ENCODE assay signal across 7 cellular contexts in the genomic region with DNA sequence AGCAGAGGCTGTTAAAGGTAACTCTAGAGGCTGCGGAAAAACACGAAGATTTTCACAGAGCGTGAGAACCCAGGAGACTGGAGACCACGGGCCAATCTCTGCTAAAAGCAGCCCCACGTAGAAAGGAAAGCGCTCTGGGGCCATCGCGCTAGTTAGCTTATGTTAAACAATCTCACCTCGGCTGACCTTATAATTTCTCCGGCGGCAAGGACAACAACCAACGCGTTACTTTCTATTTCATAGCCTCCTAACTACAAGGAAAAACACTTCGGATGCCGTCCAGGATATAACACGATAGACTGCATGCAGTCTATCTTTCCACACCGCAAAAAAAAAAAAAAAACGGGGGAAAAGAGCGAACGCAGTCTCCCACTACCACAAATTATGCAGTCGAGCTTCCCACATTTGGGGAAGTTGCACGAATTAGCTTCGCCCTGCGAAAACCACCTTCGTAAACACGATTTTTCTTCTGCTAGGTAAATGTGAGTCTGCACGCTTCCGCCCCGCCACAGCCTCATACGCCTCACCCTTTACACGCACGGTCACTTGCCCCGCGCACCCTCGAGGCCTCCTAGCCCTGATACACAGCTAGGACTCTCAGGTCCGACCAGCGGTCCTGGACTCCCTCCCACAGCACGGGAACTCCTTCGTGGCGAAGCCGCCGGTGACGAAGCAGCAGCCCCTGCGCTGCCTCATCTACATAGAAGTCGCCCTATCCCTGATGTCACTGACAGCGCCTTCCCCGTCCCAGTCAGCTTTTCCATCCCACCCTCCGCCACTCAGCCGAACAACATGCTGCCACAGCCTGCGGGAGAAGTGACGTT.
DNase-seq lines count a peak whose midpoint lies in the region; ATAC-seq lines count a peak whose summit lies in the region.

No MANE protein-coding gene starts in this region.

- H3K4me3 Mint-ChIP-seq in memory B cell, result peak overlapping the region; percentile 97

- peaks cover 16% of the 10 kb centered on the region for H3K4me1 Mint-ChIP-seq in memory B cell

- peaks cover 10% of the 10 kb centered on the region for H3K27me3 Mint-ChIP-seq in memory B cell

- no peaks in the 10 kb centered on the region for H3K36me3 Mint-ChIP-seq in memory B cell

- ATAC-seq in GM18519 (IDR thresholded peaks at IDR 0.05; ENCODE audit: low FRiP score, unreplicated experiment) (peak; percentile 42), HG03025 (IDR thresholded peaks at IDR 0.05; ENCODE audit: low FRiP score, unreplicated experiment) (peak; percentile 52), memory B cell (ENCODE audit: low read depth) (peak; percentile 82)

- peak overlapping the region; percentile 100 for H3K27ac Mint-ChIP-seq in memory B cell

- peaks cover 3% of the 10 kb centered on the region for H3K9me3 Mint-ChIP-seq in memory B cell

- peak; percentile 84 for DNase-seq in NCI-H345 (lab: John Stamatoyannopoulos, UW)
- peak; percentile 89 to 91 for DNase-seq in activated CD4-positive, alpha-beta T cell treated with anti-CD3 and anti-CD28 coated beads, Interleukin-2, amount 50 U/mL, for 48 hours
- DNase-seq in effector CD8-positive, alpha-beta T cell (lab: John Stamatoyannopoulos, UW), result peak; percentile 35
- peak; percentile 77 to 92 for DNase-seq in memory B cell (ENCODE audit: low spot score in 2 of 2)
- DNase-seq in stimulated activated CD4-positive, alpha-beta T cell treated with anti-CD3 and anti-CD28 coated beads, TNF-alpha, amount 100 ng/mL, for 48 hours (ENCODE audit: low read depth in 3 of 3), result peak; percentile 81 to 86 (median 85)

Comparison
In these comparisons a context has a peak if more than half of its experiments do, and no peak if none do; other contexts are left out.
1. Peak in every context shown above with its lines: DNase-seq and ATAC-seq.
2. DNase-seq: peak in every context shown above with its lines; median percentile 90 in activated CD4-positive, alpha-beta T cell treated with anti-CD3 and anti-CD28 coated beads, Interleukin-2, amount 50 U/mL, for 48 hours; 85 in stimulated activated CD4-positive, alpha-beta T cell treated with anti-CD3 and anti-CD28 coated beads, TNF-alpha, amount 100 ng/mL, for 48 hours; 84 in memory B cell; 84 in NCI-H345; 35 in effector CD8-positive, alpha-beta T cell.